Comparison of ENCODE assay signal across 8 cellular contexts in the genomic region with DNA sequence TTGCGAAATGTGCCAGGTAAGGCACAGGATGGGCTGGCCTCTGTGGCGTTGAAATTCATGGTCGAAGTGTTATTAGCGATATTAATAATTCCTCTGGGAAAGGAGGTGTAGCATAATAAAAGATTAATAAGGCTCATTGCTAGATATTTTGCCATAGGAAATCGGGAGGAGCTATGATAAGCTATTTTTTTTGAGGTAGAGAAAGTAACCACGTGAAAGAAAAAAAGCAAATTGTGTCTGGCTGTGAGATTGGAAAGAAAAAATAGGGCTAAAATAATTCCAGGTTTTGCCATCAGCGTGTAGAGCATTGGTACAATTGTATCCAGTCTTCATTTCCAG. TPM values are rescaled to one million over a fixed set of nuclear protein-coding genes. Genes with fewer than 3 reads are reported as not detected.
A peak's percentile ranks its signal among the peaks of the same experiment; 100 is the strongest.
DNase-seq lines count a peak whose midpoint lies in the region; ATAC-seq and TF ChIP-seq lines count a peak whose summit lies in the region.

No MANE protein-coding gene starts in this region.

- H3K4me1 Mint-ChIP-seq in activated T-helper 17 cell treated with anti-CD3 and anti-CD28 coated beads, Interleukin-2, amount 50 U/mL, for 72 hours: peaks cover 17% of the 10 kb centered on the region
- H3K4me1 Mint-ChIP-seq in stimulated activated effector memory CD8-positive, alpha-beta T cell treated with anti-CD3 and anti-CD28 coated beads, Interleukin-12 subunit alpha, Interleukin-12 subunit beta, amount 100 ng/mL, for 72 hours: peaks cover 30% of the 10 kb centered on the region

- peaks cover 12% of the 10 kb centered on the region for H3K4me1 ChIP-seq in iPS-18a (ENCODE audit: control insufficient read depth, low read depth, low read length)

- H3K4me3 Mint-ChIP-seq in activated T-helper 17 cell treated with anti-CD3 and anti-CD28 coated beads, Interleukin-2, amount 50 U/mL, for 72 hours: peak overlapping the region; percentile 93
- peak overlapping the region; percentile 79 for H3K4me3 Mint-ChIP-seq in stimulated activated effector memory CD8-positive, alpha-beta T cell treated with anti-CD3 and anti-CD28 coated beads, Interleukin-12 subunit alpha, Interleukin-12 subunit beta, amount 100 ng/mL, for 72 hours

- ATAC-seq in activated T-helper 17 cell treated with anti-CD3 and anti-CD28 coated beads, Interleukin-2, amount 50 U/mL, for 72 hours (replicated peaks): no peak
- ATAC-seq in stimulated activated effector memory CD8-positive, alpha-beta T cell treated with anti-CD3 and anti-CD28 coated beads, Interleukin-12 subunit alpha, Interleukin-12 subunit beta, amount 100 ng/mL, for 72 hours: no peak
- no peak for ATAC-seq in GM18868 (IDR thresholded peaks at IDR 0.05; ENCODE audit: unreplicated experiment)
- no peak for ATAC-seq in HG02884 (IDR thresholded peaks at IDR 0.05; ENCODE audit: unreplicated experiment)
- ATAC-seq in HG03175 (IDR thresholded peaks at IDR 0.05; ENCODE audit: unreplicated experiment): no peak

- no peaks in the 10 kb centered on the region for H3K9me3 ChIP-seq in iPS-18a (ENCODE audit: control insufficient read depth, low read depth, low read length)

- H3K36me3 Mint-ChIP-seq in activated T-helper 17 cell treated with anti-CD3 and anti-CD28 coated beads, Interleukin-2, amount 50 U/mL, for 72 hours (ENCODE audit: low read depth): peaks cover 14% of the 10 kb centered on the region
- peaks cover 9% of the 10 kb centered on the region for H3K36me3 Mint-ChIP-seq in stimulated activated effector memory CD8-positive, alpha-beta T cell treated with anti-CD3 and anti-CD28 coated beads, Interleukin-12 subunit alpha, Interleukin-12 subunit beta, amount 100 ng/mL, for 72 hours

- DNase-seq in HL-60 (ENCODE audit: low read depth in 1 of 2, low spot score in 1 of 2): no peak
- no peak for DNase-seq in stimulated activated effector memory CD8-positive, alpha-beta T cell treated with anti-CD3 and anti-CD28 coated beads, Interleukin-12 subunit alpha, Interleukin-12 subunit beta, amount 100 ng/mL, for 72 hours (ENCODE audit: low spot score in 2 of 2)
- DNase-seq in Ammon's horn (ENCODE audit: low spot score): no peak

- no peak overlapping the region for H3K27ac ChIP-seq in HL-60 (replicated peaks)
- H3K27ac ChIP-seq in iPS-18a (ENCODE audit: low read length): no peak overlapping the region

- no peak for TF ChIP-seq CTCF in HL-60 (IDR thresholded peaks at IDR 0.05; ENCODE audit: insufficient read depth, low read length)

- no peaks in the 10 kb centered on the region for H3K36me3 ChIP-seq in iPS-18a (ENCODE audit: control insufficient read depth, low read depth, low read length)

- H3K27ac Mint-ChIP-seq in activated T-helper 17 cell treated with anti-CD3 and anti-CD28 coated beads, Interleukin-2, amount 50 U/mL, for 72 hours: peak overlapping the region; percentile 76
- peak overlapping the region; percentile 33 for H3K27ac Mint-ChIP-seq in stimulated activated effector memory CD8-positive, alpha-beta T cell treated with anti-CD3 and anti-CD28 coated beads, Interleukin-12 subunit alpha, Interleukin-12 subunit beta, amount 100 ng/mL, for 72 hours

- peak overlapping the region; percentile 94 for H3K4me3 ChIP-seq in HL-60 (replicated peaks; ENCODE audit: insufficient read depth, low read length)
- peak overlapping the region; percentile 67 for H3K4me3 ChIP-seq in iPS-18a (ENCODE audit: low read length)

- H3K9me3 Mint-ChIP-seq in activated T-helper 17 cell treated with anti-CD3 and anti-CD28 coated beads, Interleukin-2, amount 50 U/mL, for 72 hours: no peaks in the 10 kb centered on the region
- H3K9me3 Mint-ChIP-seq in stimulated activated effector memory CD8-positive, alpha-beta T cell treated with anti-CD3 and anti-CD28 coated beads, Interleukin-12 subunit alpha, Interleukin-12 subunit beta, amount 100 ng/mL, for 72 hours: no peaks in the 10 kb centered on the region

- H3K9ac ChIP-seq in iPS-18a (ENCODE audit: low read length): no peak overlapping the region

- peaks cover 5% of the 10 kb centered on the region for H3K27me3 ChIP-seq in HL-60 (ENCODE audit: insufficient read depth, poor library complexity, severe bottlenecking)
- H3K27me3 ChIP-seq in iPS-18a (ENCODE audit: control insufficient read depth, insufficient read depth, low read length): peaks cover 37% of the 10 kb centered on the region

- H3K27me3 Mint-ChIP-seq in activated T-helper 17 cell treated with anti-CD3 and anti-CD28 coated beads, Interleukin-2, amount 50 U/mL, for 72 hours: peaks cover 18% of the 10 kb centered on the region

RNA-seq across cellular contexts. Expression of gene TANC2, which starts 1.0 kb away (rescaled TPM):
- total RNA-seq in activated T-helper 17 cell treated with anti-CD3 and anti-CD28 coated beads, Interleukin-2, amount 50 U/mL, for 72 hours: 10 to 100 TPM; 23.4 to 63.9 TPM
